21 cellular contexts compared by ENCODE assay signal in genomic region chr15:94968133-94968532, GRCh38.
DNase-seq lines count a peak whose midpoint lies in the region; ATAC-seq and TF ChIP-seq lines count a peak whose summit lies in the region.
"Had no signal": no experiment of that assay in that cellular context is flagged by ENCODE, and none has a peak within 500 bp of the region (broad histone marks: within the 10 kb centered on the region; RNA-seq: fewer than 3 reads in every experiment).

No MANE protein-coding gene starts in this region.

- no peaks in the 10 kb centered on the region for H3F3A ChIP-seq in smooth muscle cell (ENCODE audit: low read depth)

- no peaks in the 10 kb centered on the region for H3K79me2 ChIP-seq in smooth muscle cell (ENCODE audit: low read depth)

- ATAC-seq in heart left ventricle (peak in 2 of 4 donors; percentile 16 to 34), Right ventricle myocardium inferior (no peak)
- ATAC-seq: K562, Panc1 had no signal

- peaks cover 0 to 5% (median 0%) of the 10 kb centered on the region in 12 donors for H3K4me1 ChIP-seq in heart left ventricle
- H3K4me1 ChIP-seq in smooth muscle cell (ENCODE audit: low read depth), result no peaks in the 10 kb centered on the region
- H3K4me1 ChIP-seq: BLaER1, HAP-1 had no signal

- TF ChIP-seq CTCF in heart left ventricle (IDR thresholded peaks at IDR 0.05) (no peak), smooth muscle cell (IDR thresholded peaks at IDR 0.05; ENCODE audit: borderline replicate concordance, insufficient read depth, poor library complexity, severe bottlenecking) (no peak), chondrocyte (IDR thresholded peaks at IDR 0.05) (no peak)

- no peaks in the 10 kb centered on the region for H3K36me3 Mint-ChIP-seq in chondrocyte (ENCODE audit: low read depth)
- H3K36me3 Mint-ChIP-seq: CD8-positive, alpha-beta memory T cell had no signal

- no peak for TF ChIP-seq POLR2A in heart left ventricle (IDR thresholded peaks at IDR 0.05)

- H3K4me3 ChIP-seq in heart left ventricle (no peak overlapping the region), smooth muscle cell (no peak overlapping the region)
- H3K4me3 ChIP-seq: BLaER1, HAP-1, K562 had no signal

- H3K36me3 ChIP-seq in heart left ventricle (no peaks in the 10 kb centered on the region), smooth muscle cell (ENCODE audit: low read depth) (no peaks in the 10 kb centered on the region)
- H3K36me3 ChIP-seq: BLaER1, HAP-1 had no signal

- H3K4me2 ChIP-seq in smooth muscle cell, result no peak overlapping the region
- H3K4me2 ChIP-seq: BLaER1 had no signal

- WGBS in heart left ventricle, 4 donors, result 41 to 50% (median 47%) methylated on average over 5 of the region's 5 CpGs
- WGBS in smooth muscle cell (ENCODE audit: low lambda C conversion rate), result 71% methylated on average over 5 of the region's 5 CpGs

- peak overlapping the region; percentile 10 for H2AFZ ChIP-seq in smooth muscle cell (ENCODE audit: low read depth)

- no peaks in the 10 kb centered on the region for H3K27me3 Mint-ChIP-seq in chondrocyte (ENCODE audit: low read depth)

- no peaks in the 10 kb centered on the region for H4K20me1 ChIP-seq in smooth muscle cell (ENCODE audit: low read depth)
- H4K20me1 ChIP-seq: BLaER1 had no signal

- H3K27ac ChIP-seq in heart left ventricle (peak overlapping the region in 8 of 12 donors; percentile 2 to 58 (median 12)), smooth muscle cell (ENCODE audit: low read depth) (no peak overlapping the region)
- H3K27ac ChIP-seq: BLaER1, HL-60 had no signal

- no peak overlapping the region for H3K27ac Mint-ChIP-seq in chondrocyte (ENCODE audit: unreplicated experiment)
- H3K27ac Mint-ChIP-seq: CD8-positive, alpha-beta memory T cell had no signal

- no peaks in the 10 kb centered on the region for H3K27me3 ChIP-seq in heart left ventricle
- H3K27me3 ChIP-seq in smooth muscle cell (ENCODE audit: low read depth), result no peaks in the 10 kb centered on the region
- H3K27me3 ChIP-seq: BLaER1 had no signal

- peaks cover 0 to 6% (median 0%) of the 10 kb centered on the region in 12 donors for H3K9me3 ChIP-seq in heart left ventricle
- H3K9me3 ChIP-seq in smooth muscle cell (replicated peaks; ENCODE audit: low read depth), result no peaks in the 10 kb centered on the region
- H3K9me3 ChIP-seq: BLaER1, HAP-1 had no signal

- H3K4me1 Mint-ChIP-seq in chondrocyte (ENCODE audit: low read depth), result peaks cover 12% of the 10 kb centered on the region
- H3K4me1 Mint-ChIP-seq: CD8-positive, alpha-beta memory T cell had no signal

- DNase-seq in heart left ventricle (peak in 1 of 5 donors; percentile 46), Right ventricle myocardium inferior (ENCODE audit: missing footprints) (no peak), NCI-H524 treated with DMSO at 0.1 percent for 48 hours (lab: John Stamatoyannopoulos, UW) (peak; percentile 7), iris pigment epithelial cell (ENCODE audit: low read depth) (peak; percentile 22), smooth muscle cell (lab: John Stamatoyannopoulos, UW; ENCODE audit: unreplicated experiment) (no peak), chondrocyte (ENCODE audit: low spot score) (no peak), SHP77 treated with DMSO at 0.1 percent for 48 hours (lab: John Stamatoyannopoulos, UW) (no peak), cerebellar cortex (ENCODE audit: low spot score) (no peak)
- DNase-seq: CD8-positive, alpha-beta memory T cell; DMS79; NCI-H1048; NCI-H1436 treated with DMSO at 0.1 percent for 48 hours; NCI-H2029 treated with DMSO at 0.1 percent for 48 hours; NCI-H2171 treated with DMSO at 0.1 percent for 48 hours; NCI-H446 treated with DMSO at 0.1 percent for 48 hours; NCI-H748 treated with DMSO at 0.1 percent for 48 hours had no signal

- no peak overlapping the region for H3K9ac ChIP-seq in smooth muscle cell (ENCODE audit: low read depth)
- H3K9ac ChIP-seq: BLaER1 had no signal

- intact Hi-C loops in heart left ventricle (cut with DNase I), result loop anchor here in 2 of 10 donors (10.0 kb wide), 2 partner anchors 57 to 293 kb away; no protein-coding TSS in a partner anchor
- intact Hi-C loops in Right ventricle myocardium inferior (cut with DNase I), result loop anchor here (5.0 kb wide), 1 partner anchor 109 kb away; no protein-coding TSS in a partner anchor

- H3K4me3 Mint-ChIP-seq in chondrocyte (ENCODE audit: unreplicated experiment), result no peak overlapping the region
- H3K4me3 Mint-ChIP-seq: CD8-positive, alpha-beta memory T cell had no signal

- peaks cover 2% of the 10 kb centered on the region for H3K9me3 Mint-ChIP-seq in chondrocyte (ENCODE audit: low read depth)

Comparison
In these comparisons a context has a peak if more than half of its experiments do, and no peak if none do; other contexts are left out.
1. DNase-seq: peak in NCI-H524 treated with DMSO at 0.1 percent for 48 hours (single experiment) and iris pigment epithelial cell (single experiment); none in Right ventricle myocardium inferior (single experiment), smooth muscle cell (single experiment), chondrocyte (single experiment), SHP77 treated with DMSO at 0.1 percent for 48 hours (single experiment) and cerebellar cortex (single experiment).